ENCODE assay signal across 9 cellular contexts in genomic region chr1:9202240-9202870, GRCh38. TPM values are rescaled to one million over a fixed set of nuclear protein-coding genes. Genes with fewer than 3 reads are reported as not detected.
DNase-seq lines count a peak whose midpoint lies in the region; ATAC-seq and TF ChIP-seq lines count a peak whose summit lies in the region.
"Had no signal": no experiment of that assay in that cellular context is flagged by ENCODE, and none has a peak within 500 bp of the region (broad histone marks: within the 10 kb centered on the region; RNA-seq: fewer than 3 reads in every experiment).

No MANE protein-coding gene starts in this region.

- POLR2A ChIA-PET in RWPE1 (lab: Yijun Ruan, JAX; ENCODE audit: low non-redundant PET): no interaction called here

- H3K27me3 Mint-ChIP-seq in T-helper 1 cell treated with Interleukin-12 subunit alpha and Interleukin-12 subunit beta and Interleukin-4 antibody, amounts not matched to agents 30 μg/mL and 1 μg/mL, for 36 hours (ENCODE audit: low read depth): peaks cover 86% of the 10 kb centered on the region

- H3K4me3 ChIP-seq in SK-N-MC: peak overlapping the region; percentile 60
- peak overlapping the region; percentile 63 for H3K4me3 ChIP-seq in epithelial cell of proximal tubule (ENCODE audit: low read depth, low read length)
- H3K4me3 ChIP-seq in retinal pigment epithelial cell (ENCODE audit: low read length): peak overlapping the region; percentile 52

- no peak overlapping the region for H3K27ac Mint-ChIP-seq in T-helper 1 cell treated with Interleukin-12 subunit alpha and Interleukin-12 subunit beta and Interleukin-4 antibody, amounts not matched to agents 30 μg/mL and 1 μg/mL, for 36 hours

- no peaks in the 10 kb centered on the region for H3K9me3 ChIP-seq in SK-N-MC (ENCODE audit: low read depth, low read length)

- no peaks in the 10 kb centered on the region for H3K36me3 ChIP-seq in SK-N-MC (ENCODE audit: insufficient read depth, low read length)

- no peaks in the 10 kb centered on the region for H3K9me3 Mint-ChIP-seq in T-helper 1 cell treated with Interleukin-12 subunit alpha and Interleukin-12 subunit beta and Interleukin-4 antibody, amounts not matched to agents 30 μg/mL and 1 μg/mL, for 36 hours

- H3K4me3 Mint-ChIP-seq in T-helper 1 cell treated with Interleukin-12 subunit alpha and Interleukin-12 subunit beta and Interleukin-4 antibody, amounts not matched to agents 30 μg/mL and 1 μg/mL, for 36 hours: peak overlapping the region; percentile 71

- ATAC-seq in HG03469 (IDR thresholded peaks at IDR 0.05; ENCODE audit: unreplicated experiment): no peak

- H3K36me3 Mint-ChIP-seq in T-helper 1 cell treated with Interleukin-12 subunit alpha and Interleukin-12 subunit beta and Interleukin-4 antibody, amounts not matched to agents 30 μg/mL and 1 μg/mL, for 36 hours (ENCODE audit: low read depth): peaks cover 3% of the 10 kb centered on the region

- peaks cover 21% of the 10 kb centered on the region for H3K4me1 Mint-ChIP-seq in T-helper 1 cell treated with Interleukin-12 subunit alpha and Interleukin-12 subunit beta and Interleukin-4 antibody, amounts not matched to agents 30 μg/mL and 1 μg/mL, for 36 hours (ENCODE audit: low read depth)

- H3K9ac ChIP-seq in SK-N-MC (ENCODE audit: insufficient read length): no peak overlapping the region

- CTCF ChIA-PET in RWPE1 (lab: Yijun Ruan, JAX): interaction anchor here (0.6 to 1.8 kb wide), 5 partner anchors 21 to 1061 kb away, joined by 3 to 10 read pairs (median 3); partner anchors contain the start of gene H6PD

- DNase-seq in T-helper 1 cell (no peak), SK-N-MC (ENCODE audit: low read depth, low spot score) (no peak), epithelial cell of proximal tubule (ENCODE audit: low read depth) (no peak), retinal pigment epithelial cell (ENCODE audit: low read depth) (no peak), AG20443 (ENCODE audit: low spot score) (no peak), RWPE1 (ENCODE audit: low spot score) (no peak)
- DNase-seq: activated naive CD4-positive, alpha-beta T cell had no signal

- no peak for TF ChIP-seq CTCF in epithelial cell of proximal tubule (conservative IDR thresholded peaks at IDR 0.05; ENCODE audit: low read depth, low read length)
- no peak for TF ChIP-seq CTCF in retinal pigment epithelial cell (conservative IDR thresholded peaks at IDR 0.05; ENCODE audit: low read depth, low read length)
- no peak for TF ChIP-seq CTCF in RWPE1 (conservative IDR thresholded peaks at IDR 0.05; ENCODE audit: low read depth)

- H3K27ac ChIP-seq in SK-N-MC (no peak overlapping the region), RWPE1 (no peak overlapping the region)

RNA-seq across cellular contexts. Expression of gene H6PD, which starts 32.2 kb away (rescaled TPM):
- 7.5 and 10.7 TPM in 2 replicates for total RNA-seq in epithelial cell of proximal tubule
